In genomic region chr3:103698646-103699045, GRCh38 we compare ENCODE assay signal across 28 cellular contexts.
"Had no signal": no experiment of that assay in that cellular context is flagged by ENCODE, and none has a peak within 500 bp of the region (broad histone marks: within the 10 kb centered on the region; RNA-seq: fewer than 3 reads in every experiment).

No MANE protein-coding gene starts in this region.

- H3K4me1 ChIP-seq: neural progenitor cell, parathyroid adenoma, psoas muscle, spleen, suprapubic skin, testis, tibial artery, transverse colon, upper lobe of right lung, uterus had no signal

- H3K27me3 ChIP-seq: neural progenitor cell, ovary, spleen, suprapubic skin, testis, tibial artery, transverse colon, upper lobe of right lung, uterus had no signal

- H3K4me3 ChIP-seq: neural progenitor cell, ovary, psoas muscle, skin epidermis, smooth muscle cell, spleen, suprapubic skin, testis, tibial artery, transverse colon, upper lobe of right lung, uterus had no signal

- H3K9ac ChIP-seq: neural progenitor cell, parathyroid adenoma had no signal

- H3K27ac ChIP-seq: neural progenitor cell, ovary, parathyroid adenoma, psoas muscle, skin epidermis, spleen, suprapubic skin, testis, tibial artery, transverse colon, upper lobe of right lung, uterus had no signal

- H3K4me2 ChIP-seq: neural progenitor cell, smooth muscle cell had no signal

- ATAC-seq: natural killer cell; psoas muscle; right cardiac atrium; sciatic nerve; stimulated activated memory B cell treated with anti-CD40 and anti-IgM and Interleukin-4, amounts not matched to agents 10 μg/mL and 1 μg/mL and 100 μg/mL, for 72 hours; stimulated activated naive CD8-positive, alpha-beta T cell treated with anti-CD3 and anti-CD28 coated beads, Interleukin-15, amount 100 ng/mL, for 72 hours; stimulated activated naive CD8-positive, alpha-beta T cell treated with anti-CD3 and anti-CD28 coated beads, Interleukin-15, Interleukin-2, amounts not matched to agents 100 U/mL and 50 U/mL, for 24 hours; upper lobe of right lung had no signal

- H2AFZ ChIP-seq: neural progenitor cell, parathyroid adenoma had no signal

- H3K36me3 ChIP-seq: neural progenitor cell, ovary, spleen, suprapubic skin, tibial artery, transverse colon, upper lobe of right lung, uterus had no signal

- DNase-seq: natural killer cell; occipital lobe; ovary; posterior cingulate gyrus; psoas muscle; right cardiac atrium; spleen; stimulated activated CD4-positive, alpha-beta T cell treated with anti-CD3 and anti-CD28 coated beads, Interleukin-12 subunit alpha, Interleukin-12 subunit beta, amount 100 ng/mL, for 4 hours; stimulated activated CD4-positive, alpha-beta T cell treated with anti-CD3 and anti-CD28 coated beads, Interleukin-1b, Interleukin-23, amount 100 ng/mL, for 48 hours; stimulated activated CD4-positive, alpha-beta T cell treated with anti-CD3 and anti-CD28 coated beads, Interleukin-4, amount 100 ng/mL, for 1 hour; stimulated activated CD4-positive, alpha-beta T cell treated with anti-CD3 and anti-CD28 coated beads, Interleukin-4, amount 100 ng/mL, for 4 hours; stimulated activated CD8-positive, alpha-beta memory T cell treated with anti-CD3 and anti-CD28 coated beads, Interleukin-4, amount 100 ng/mL, for 48 hours; stimulated activated naive CD4-positive, alpha-beta T cell; stimulated activated naive CD8-positive, alpha-beta T cell treated with anti-CD3 and anti-CD28 coated beads, Interleukin-15, amount 100 ng/mL, for 72 hours; stimulated activated naive CD8-positive, alpha-beta T cell treated with anti-CD3 and anti-CD28 coated beads, Interleukin-15, Interleukin-2, amounts not matched to agents 100 U/mL and 50 U/mL, for 24 hours; substantia nigra; testis; tibial artery; transverse colon; upper lobe of right lung; uterus had no signal

- H3K9me3 ChIP-seq: ovary, psoas muscle, spleen, suprapubic skin, testis, tibial artery, transverse colon, upper lobe of right lung, uterus had no signal
